ENCODE assay signal across 2 cellular contexts in the genomic region with DNA sequence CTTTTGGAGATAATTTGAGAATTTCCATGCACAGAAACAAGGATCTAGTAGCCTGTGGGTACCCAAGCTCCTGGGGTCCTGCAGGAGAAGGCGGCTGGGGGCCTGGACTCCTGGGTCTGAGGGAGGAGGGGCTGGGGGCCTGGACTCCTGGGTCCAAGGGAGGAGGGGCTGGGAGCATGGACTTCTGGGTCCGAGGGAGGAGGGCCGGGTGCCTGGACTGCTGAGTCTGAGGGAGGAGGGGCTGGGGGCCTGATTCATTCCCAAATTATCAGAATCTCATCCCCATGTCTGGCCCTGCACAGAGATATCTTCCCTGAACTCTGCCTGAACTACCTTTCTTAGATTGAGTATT.
TF ChIP-seq lines count a peak whose summit lies in the region.

No MANE protein-coding gene starts in this region.

TF ChIP-seq in IMR-90, 13 proteins besides CTCF, POLR2A, EP300 and RAD21:
- TF ChIP-seq FOS (IDR thresholded peaks at IDR 0.05; ENCODE audit: low read depth, low read length) (no peak), NFE2L2 (IDR thresholded peaks at IDR 0.05; ENCODE audit: low read depth, low read length) (no peak), CHD1 (IDR thresholded peaks at IDR 0.05; ENCODE audit: low read depth, low read length) (no peak), RFX5 (IDR thresholded peaks at IDR 0.05; ENCODE audit: low read depth, low read length) (no peak), MAZ (IDR thresholded peaks at IDR 0.05; ENCODE audit: borderline replicate concordance, low read depth, low read length) (no peak), BHLHE40 (IDR thresholded peaks at IDR 0.05; ENCODE audit: low read depth, low read length) (no peak), SMC3 (IDR thresholded peaks at IDR 0.05; ENCODE audit: low read depth, low read length) (no peak), CEBPB (IDR thresholded peaks at IDR 0.05; ENCODE audit: low read depth, low read length) (no peak)
- TF ChIP-seq, protein P1, sequence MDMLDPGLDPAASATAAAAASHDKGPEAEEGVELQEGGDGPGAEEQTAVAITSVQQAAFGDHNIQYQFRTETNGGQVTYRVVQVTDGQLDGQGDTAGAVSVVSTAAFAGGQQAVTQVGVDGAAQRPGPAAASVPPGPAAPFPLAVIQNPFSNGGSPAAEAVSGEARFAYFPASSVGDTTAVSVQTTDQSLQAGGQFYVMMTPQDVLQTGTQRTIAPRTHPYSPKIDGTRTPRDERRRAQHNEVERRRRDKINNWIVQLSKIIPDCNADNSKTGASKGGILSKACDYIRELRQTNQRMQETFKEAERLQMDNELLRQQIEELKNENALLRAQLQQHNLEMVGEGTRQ (IDR thresholded peaks at IDR 0.05; ENCODE audit: low read depth, low read length) = no peak

TF ChIP-seq in GM12891, 5 proteins besides CTCF, POLR2A, EP300 and RAD21:
- no peak for TF ChIP-seq POLR2AphosphoS5 (IDR thresholded peaks at IDR 0.05; ENCODE audit: low read depth, low read length)
- TF ChIP-seq PAX5 (IDR thresholded peaks at IDR 0.05; ENCODE audit: insufficient read depth, low read length, severe bottlenecking) = no peak
- no peak for TF ChIP-seq POU2F2 (IDR thresholded peaks at IDR 0.05; ENCODE audit: low read depth, low read length)
- no peak for TF ChIP-seq SPI1 (IDR thresholded peaks at IDR 0.05; ENCODE audit: low read depth, low read length)
